ENCODE assay signal across 15 cellular contexts in the genomic region with DNA sequence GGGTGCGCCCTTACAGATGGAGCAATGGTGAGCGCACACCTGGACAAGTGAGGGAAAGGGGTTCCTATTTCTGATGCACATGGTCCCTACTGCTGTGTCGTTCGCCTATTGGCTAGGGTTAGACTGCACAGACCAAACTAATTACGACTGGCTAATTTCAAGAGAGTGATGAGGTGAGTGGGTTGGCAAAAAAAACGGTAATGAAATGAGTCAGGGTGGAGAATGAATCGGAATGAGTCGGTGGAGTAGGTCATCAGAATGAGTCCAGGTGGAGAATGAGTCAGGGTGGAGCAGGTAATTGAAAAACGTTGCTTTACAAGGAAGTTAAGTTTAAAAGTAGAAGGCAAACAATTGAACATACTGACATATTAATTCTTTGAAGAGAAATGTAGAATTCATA.
DNase-seq lines count a peak whose midpoint lies in the region; ATAC-seq and TF ChIP-seq lines count a peak whose summit lies in the region.
"Had no signal": no experiment of that assay in that cellular context is flagged by ENCODE, and none has a peak within 500 bp of the region (broad histone marks: within the 10 kb centered on the region; RNA-seq: fewer than 3 reads in every experiment).

No MANE protein-coding gene starts in this region.

- TF ChIP-seq CTCF in epithelial cell of esophagus (IDR thresholded peaks at IDR 0.05; ENCODE audit: insufficient read depth, low read depth, low read length, missing control alignments) (no peak), endothelial cell (IDR thresholded peaks at IDR 0.05; ENCODE audit: unreplicated experiment) (no peak), CD14-positive monocyte (IDR thresholded peaks at IDR 0.05) (no peak)

- H3K27ac Mint-ChIP-seq in activated naive CD4-positive, alpha-beta T cell treated with anti-CD3 and anti-CD28 coated beads, Interleukin-2, amount 50 U/mL, for 72 hours, result peak overlapping the region in 1 of 2 donors; percentile 6
- H3K27ac Mint-ChIP-seq in activated naive CD4-positive, alpha-beta T cell treated with anti-CD3 and anti-CD28 coated beads, Interleukin-2, amount 10 ng/mL, durations not matched to agents 7 days and 5 days, result no peak overlapping the region
- H3K27ac Mint-ChIP-seq in stimulated activated naive CD8-positive, alpha-beta T cell treated with anti-CD3 and anti-CD28 coated beads, Interleukin-15, Interleukin-2, amounts not matched to agents 100 ng/mL and 50 ng/mL, for 24 hours, result peak overlapping the region; percentile 41
- H3K27ac Mint-ChIP-seq in endothelial cell (ENCODE audit: unreplicated experiment), result no peak overlapping the region
- peak overlapping the region in 1 of 7 donors; percentile 12 for H3K27ac Mint-ChIP-seq in CD14-positive monocyte
- H3K27ac Mint-ChIP-seq: effector memory CD8-positive, alpha-beta T cell had no signal

- H3K27me3 Mint-ChIP-seq in activated naive CD4-positive, alpha-beta T cell treated with anti-CD3 and anti-CD28 coated beads, Interleukin-2, amount 10 ng/mL, durations not matched to agents 7 days and 5 days, result peaks cover 31% of the 10 kb centered on the region
- no peaks in the 10 kb centered on the region for H3K27me3 Mint-ChIP-seq in stimulated activated naive CD8-positive, alpha-beta T cell treated with anti-CD3 and anti-CD28 coated beads, Interleukin-15, Interleukin-2, amounts not matched to agents 100 ng/mL and 50 ng/mL, for 24 hours
- peaks cover 2% of the 10 kb centered on the region for H3K27me3 Mint-ChIP-seq in endothelial cell (ENCODE audit: unreplicated experiment)
- peaks cover 7 to 11% (median 11%) of the 10 kb centered on the region in 3 donors for H3K27me3 Mint-ChIP-seq in CD14-positive monocyte (ENCODE audit: low read depth in 3 of 3)

- no peaks in the 10 kb centered on the region for H3K9me3 Mint-ChIP-seq in activated naive CD4-positive, alpha-beta T cell treated with anti-CD3 and anti-CD28 coated beads, Interleukin-2, amount 50 U/mL, for 72 hours
- no peaks in the 10 kb centered on the region for H3K9me3 Mint-ChIP-seq in activated naive CD4-positive, alpha-beta T cell treated with anti-CD3 and anti-CD28 coated beads, Interleukin-2, amount 10 ng/mL, durations not matched to agents 7 days and 5 days
- H3K9me3 Mint-ChIP-seq in stimulated activated naive CD8-positive, alpha-beta T cell treated with anti-CD3 and anti-CD28 coated beads, Interleukin-15, Interleukin-2, amounts not matched to agents 100 ng/mL and 50 ng/mL, for 24 hours, result no peaks in the 10 kb centered on the region
- H3K9me3 Mint-ChIP-seq in endothelial cell (ENCODE audit: unreplicated experiment) (no peaks in the 10 kb centered on the region), CD14-positive monocyte (no peaks in the 10 kb centered on the region)
- H3K9me3 Mint-ChIP-seq: effector memory CD8-positive, alpha-beta T cell had no signal

- H3K4me3 Mint-ChIP-seq in activated naive CD4-positive, alpha-beta T cell treated with anti-CD3 and anti-CD28 coated beads, Interleukin-2, amount 10 ng/mL, durations not matched to agents 7 days and 5 days, result no peak overlapping the region
- H3K4me3 Mint-ChIP-seq in stimulated activated naive CD8-positive, alpha-beta T cell treated with anti-CD3 and anti-CD28 coated beads, Interleukin-15, Interleukin-2, amounts not matched to agents 100 ng/mL and 50 ng/mL, for 24 hours, result no peak overlapping the region
- H3K4me3 Mint-ChIP-seq in endothelial cell (ENCODE audit: unreplicated experiment), result no peak overlapping the region
- no peak overlapping the region for H3K4me3 Mint-ChIP-seq in CD14-positive monocyte
- H3K4me3 Mint-ChIP-seq: effector memory CD8-positive, alpha-beta T cell had no signal

- ATAC-seq in activated naive CD4-positive, alpha-beta T cell treated with anti-CD3 and anti-CD28 coated beads, Interleukin-2, amount 50 U/mL, for 72 hours, result peak; percentile 92 to 99

- peak in 1 of 2 donors; percentile 24 for DNase-seq in activated naive CD4-positive, alpha-beta T cell treated with anti-CD3 and anti-CD28 coated beads, Interleukin-2, amount 50 U/mL, for 72 hours (ENCODE audit: low spot score in 2 of 2)
- no peak for DNase-seq in activated naive CD4-positive, alpha-beta T cell treated with anti-CD3 and anti-CD28 coated beads, Interleukin-2, amount 10 ng/mL, durations not matched to agents 7 days and 5 days
- peak; percentile 39 for DNase-seq in HPDE6-E6E7 (ENCODE audit: extremely low spot score)
- peak; percentile 92 for DNase-seq in epithelial cell of esophagus (ENCODE audit: low read depth)
- DNase-seq in endothelial cell (ENCODE audit: low spot score), result no peak
- DNase-seq in AG08396 (ENCODE audit: low spot score), result no peak
- DNase-seq in CD14-positive monocyte (ENCODE audit: low spot score), result no peak
- DNase-seq: activated effector memory CD4-positive, alpha-beta T cell treated with anti-CD3 and anti-CD28 coated beads, Interleukin-2, amount 50 U/mL, for 16 hours; AML-193; effector memory CD8-positive, alpha-beta T cell; NCI-H1105; NCI-H2227 treated with DMSO at 0.1 percent for 48 hours; posterior cingulate gyrus had no signal

- no peak overlapping the region for H3K4me3 ChIP-seq in epithelial cell of esophagus (ENCODE audit: low read length)
- H3K4me3 ChIP-seq: tibial nerve had no signal

- H3K4me1 Mint-ChIP-seq in activated naive CD4-positive, alpha-beta T cell treated with anti-CD3 and anti-CD28 coated beads, Interleukin-2, amount 10 ng/mL, durations not matched to agents 7 days and 5 days, result peaks cover 3% of the 10 kb centered on the region
- H3K4me1 Mint-ChIP-seq in stimulated activated naive CD8-positive, alpha-beta T cell treated with anti-CD3 and anti-CD28 coated beads, Interleukin-15, Interleukin-2, amounts not matched to agents 100 ng/mL and 50 ng/mL, for 24 hours (ENCODE audit: low read depth), result peaks cover 14% of the 10 kb centered on the region
- H3K4me1 Mint-ChIP-seq in endothelial cell (ENCODE audit: unreplicated experiment) (peaks cover 2% of the 10 kb centered on the region), CD14-positive monocyte (no peaks in the 10 kb centered on the region)

- intact Hi-C loops in CD14-positive monocyte (cut with micrococcal nuclease), result no loop called here

- H3K36me3 Mint-ChIP-seq in activated naive CD4-positive, alpha-beta T cell treated with anti-CD3 and anti-CD28 coated beads, Interleukin-2, amount 50 U/mL, for 72 hours, result no peaks in the 10 kb centered on the region
- H3K36me3 Mint-ChIP-seq in activated naive CD4-positive, alpha-beta T cell treated with anti-CD3 and anti-CD28 coated beads, Interleukin-2, amount 10 ng/mL, durations not matched to agents 7 days and 5 days, result no peaks in the 10 kb centered on the region
- no peaks in the 10 kb centered on the region for H3K36me3 Mint-ChIP-seq in stimulated activated naive CD8-positive, alpha-beta T cell treated with anti-CD3 and anti-CD28 coated beads, Interleukin-15, Interleukin-2, amounts not matched to agents 100 ng/mL and 50 ng/mL, for 24 hours (ENCODE audit: low read depth)
- H3K36me3 Mint-ChIP-seq in endothelial cell (ENCODE audit: low read depth, unreplicated experiment) (no peaks in the 10 kb centered on the region), CD14-positive monocyte (no peaks in the 10 kb centered on the region)

- CTCF ChIA-PET in activated naive CD4-positive, alpha-beta T cell treated with anti-CD3 and anti-CD28 coated beads, Interleukin-2, amount 10 ng/mL, durations not matched to agents 7 days and 5 days (lab: Charles Lee), result interaction anchor here (1.0 kb wide), 1 partner anchor 145 kb away, joined by 3 read pairs; no protein-coding TSS in a partner anchor

Comparison
In these comparisons a context has a peak if more than half of its experiments do, and no peak if none do; other contexts are left out.
1. DNase-seq: peak in HPDE6-E6E7 (single experiment) and epithelial cell of esophagus (single experiment); none in activated naive CD4-positive, alpha-beta T cell treated with anti-CD3 and anti-CD28 coated beads, Interleukin-2, amount 10 ng/mL, durations not matched to agents 7 days and 5 days (single experiment), endothelial cell (single experiment), AG08396 (single experiment) and CD14-positive monocyte (single experiment).